In the genomic region with DNA sequence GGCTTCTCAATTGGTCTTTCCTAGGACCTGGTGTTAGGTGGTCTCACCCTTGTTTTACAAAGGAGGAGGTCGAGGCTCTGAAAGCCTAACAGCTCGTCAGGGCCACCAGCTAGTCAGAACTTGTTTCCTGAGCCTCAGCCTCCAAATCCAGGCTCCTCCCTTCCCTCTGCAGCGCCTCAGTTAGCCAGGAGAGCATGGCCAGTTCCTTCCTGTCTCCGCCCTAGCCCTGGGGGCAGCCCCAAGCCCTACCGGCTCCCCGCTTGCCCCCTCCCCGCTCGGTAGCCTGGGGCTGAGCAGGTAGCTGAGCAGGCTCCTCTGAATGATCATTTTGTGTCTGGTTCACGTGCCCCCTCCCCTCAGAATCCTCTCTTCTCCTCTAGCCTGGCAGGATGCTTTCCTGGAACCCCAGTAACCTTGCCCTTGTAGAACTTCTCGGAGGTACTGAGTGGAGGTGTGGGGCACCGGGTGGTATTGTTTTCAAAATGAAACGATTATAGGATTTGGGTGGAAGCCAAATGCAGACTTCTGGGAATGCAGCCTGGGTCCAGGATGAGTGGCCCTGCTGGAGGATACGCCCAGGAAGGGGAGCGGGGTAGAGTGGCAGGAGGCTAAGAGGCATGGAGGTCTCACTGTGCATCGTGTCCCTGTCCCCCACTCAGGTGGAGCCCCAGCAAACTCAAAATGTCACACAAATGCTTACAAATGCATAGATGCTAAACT, we compare ENCODE assay signal across 9 cellular contexts.
A peak's percentile ranks its signal among the peaks of the same experiment; 100 is the strongest.
DNase-seq lines count a peak whose midpoint lies in the region; ATAC-seq and TF ChIP-seq lines count a peak whose summit lies in the region.
"Had no signal": no experiment of that assay in that cellular context is flagged by ENCODE, and none has a peak within 500 bp of the region (broad histone marks: within the 10 kb centered on the region; RNA-seq: fewer than 3 reads in every experiment).

No MANE protein-coding gene starts in this region.

- peaks cover 44% of the 10 kb centered on the region for H3F3A ChIP-seq in GM23248 (ENCODE audit: insufficient read depth)

- WGBS in GM23248 (ENCODE audit: low coverage in 1 of 2, low lambda C conversion rate in 2 of 2, missing lambda C conversion rate in 2 of 2), 2 experiments, result 70 to 72% methylated on average over 14 to 15 of the region's 15 CpGs
- WGBS in right cardiac atrium, result 51% methylated on average over 15 of the region's 15 CpGs
- WGBS in neuronal stem cell (ENCODE audit: extremely low coverage in 2 of 2, insufficient read length in 2 of 2, insufficient replicate concordance in 1 of 2), 2 donors, result no CpG with 5 or more reads among the region's 15 CpGs

- H3K9ac ChIP-seq in GM23248 (no peak overlapping the region), neuronal stem cell (ENCODE audit: low read depth, low read length, poor library complexity) (no peak overlapping the region)

- H3K14ac ChIP-seq in neuronal stem cell (ENCODE audit: low read length), result no peak overlapping the region

- H3K4ac ChIP-seq in neuronal stem cell (ENCODE audit: low read length), result no peak overlapping the region

- no peak for DNase-seq in GM23248
- DNase-seq in RWPE2 (ENCODE audit: low spot score), result no peak
- peak in 2 of 3 donors; percentile 34 to 57 for DNase-seq in right cardiac atrium
- DNase-seq in posterior vena cava (ENCODE audit: low spot score), result no peak
- DNase-seq in neuronal stem cell (ENCODE audit: low spot score), result no peak
- DNase-seq: MM.1S had no signal

- peaks cover 2% of the 10 kb centered on the region; the same call in 1 of the 2 replicates for H3K36me3 ChIP-seq in GM23248 (ENCODE audit: low read depth)
- no peaks in the 10 kb centered on the region for H3K36me3 ChIP-seq in RWPE2 (ENCODE audit: low read depth)
- peaks cover 0 to 23% of the 10 kb centered on the region in 2 donors for H3K36me3 ChIP-seq in neuronal stem cell (replicated peaks in 1 of 2; ENCODE audit: control insufficient read depth in 2 of 2, insufficient read depth in 2 of 2, low read length in 2 of 2)

- H4K91ac ChIP-seq in neuronal stem cell (ENCODE audit: low read depth, low read length, poor library complexity), result no peak overlapping the region

- H3K79me1 ChIP-seq in neuronal stem cell (ENCODE audit: low read depth, low read length), result no peaks in the 10 kb centered on the region

- H2BK12ac ChIP-seq in neuronal stem cell (ENCODE audit: low read length), result no peak overlapping the region

- H3K79me2 ChIP-seq in GM23248 (ENCODE audit: insufficient read depth), result peaks cover 38% of the 10 kb centered on the region; the same call in 1 of the 2 replicates

- no peaks in the 10 kb centered on the region for H4K20me1 ChIP-seq in GM23248 (ENCODE audit: insufficient read depth)

- TF ChIP-seq CTCF in RWPE2 (IDR thresholded peaks at IDR 0.05; ENCODE audit: poor library complexity, severe bottlenecking), result no peak

- no peak overlapping the region for H4K8ac ChIP-seq in neuronal stem cell (ENCODE audit: low read depth, low read length)

- no peak overlapping the region for H2BK15ac ChIP-seq in neuronal stem cell (ENCODE audit: low read length)

- no peak overlapping the region for H2BK120ac ChIP-seq in neuronal stem cell (ENCODE audit: low read depth, low read length)

- peak overlapping the region; percentile 63 for H3K27ac ChIP-seq in GM23248
- H3K27ac ChIP-seq in RWPE2 (ENCODE audit: poor library complexity, severe bottlenecking), result peak overlapping the region; percentile 69
- no peak overlapping the region for H3K27ac ChIP-seq in right cardiac atrium (ENCODE audit: low read length)
- H3K27ac ChIP-seq in skin epidermis, result peak overlapping the region in 18 of 21 experiments; percentile 11 to 77 (median 63)
- no peak overlapping the region for H3K27ac ChIP-seq in neuronal stem cell (replicated peaks; ENCODE audit: low read length)

- H3K4me1 ChIP-seq in GM23248 (ENCODE audit: insufficient read depth) (peaks cover 45% of the 10 kb centered on the region), RWPE2 (ENCODE audit: insufficient read depth, poor library complexity, severe bottlenecking) (peaks cover 50% of the 10 kb centered on the region), right cardiac atrium (ENCODE audit: control insufficient read depth, insufficient read depth, low read length) (peaks cover 29% of the 10 kb centered on the region), neuronal stem cell (ENCODE audit: control insufficient read depth in 2 of 2, insufficient read depth in 1 of 2, low read depth in 1 of 2, low read length in 2 of 2) (peaks cover 50 to 63% of the 10 kb centered on the region in 2 donors)

- H3K4me2 ChIP-seq in GM23248 (ENCODE audit: unreplicated experiment), result no peak overlapping the region
- no peak overlapping the region for H3K4me2 ChIP-seq in neuronal stem cell (ENCODE audit: insufficient read depth, low read length, poor library complexity, severe bottlenecking)

- no peak overlapping the region for H2BK5ac ChIP-seq in neuronal stem cell (ENCODE audit: low read length)

- intact Hi-C loops in right cardiac atrium (cut with DNase I) (no loop called here), posterior vena cava (cut with DNase I) (no loop called here)

- H2AFZ ChIP-seq in GM23248, result no peak overlapping the region
- no peak overlapping the region for H2AFZ ChIP-seq in neuronal stem cell (ENCODE audit: low read length)

- H3K27me3 ChIP-seq in GM23248 (replicated peaks; ENCODE audit: insufficient read depth) (no peaks in the 10 kb centered on the region), RWPE2 (ENCODE audit: insufficient read depth, poor library complexity, severe bottlenecking) (no peaks in the 10 kb centered on the region), right cardiac atrium (ENCODE audit: control insufficient read depth, insufficient read depth) (no peaks in the 10 kb centered on the region), neuronal stem cell (ENCODE audit: control insufficient read depth in 3 of 3, insufficient read depth in 3 of 3, low read depth in 1 of 3, low read length in 3 of 3) (no peaks in the 10 kb centered on the region)

- H2AK5ac ChIP-seq in neuronal stem cell (ENCODE audit: low read depth, low read length), result no peak overlapping the region

- ATAC-seq in RWPE2 (ENCODE audit: low read depth) (peak; percentile 61), right cardiac atrium (peak; percentile 5 to 42), GM18867 (IDR thresholded peaks at IDR 0.05; ENCODE audit: unreplicated experiment) (no peak), GM18505 (IDR thresholded peaks at IDR 0.05; ENCODE audit: unreplicated experiment) (no peak)

- TF ChIP-seq POLR2A in GM18505 (IDR thresholded peaks at IDR 0.05; ENCODE audit: borderline replicate concordance, extremely low read depth, insufficient read depth, insufficient read length), result no peak

- in situ Hi-C loops in GM23248 (cut with MboI), result no loop called here

- H3K9me3 ChIP-seq in GM23248 (ENCODE audit: low read depth) (no peaks in the 10 kb centered on the region), RWPE2 (ENCODE audit: severe bottlenecking) (no peaks in the 10 kb centered on the region), right cardiac atrium (ENCODE audit: control insufficient read depth, low read length) (no peaks in the 10 kb centered on the region), neuronal stem cell (replicated peaks in 1 of 2; ENCODE audit: control insufficient read depth in 2 of 2, insufficient read depth in 1 of 2, low read depth in 1 of 2, low read length in 2 of 2) (no peaks in the 10 kb centered on the region)

- H3K23ac ChIP-seq in neuronal stem cell (ENCODE audit: low read depth, low read length, poor library complexity), result no peak overlapping the region

- no peak overlapping the region for H3K18ac ChIP-seq in neuronal stem cell (ENCODE audit: low read length)

- H3K9me2 ChIP-seq in GM23248 (ENCODE audit: insufficient read depth), result no peaks in the 10 kb centered on the region

- no peak overlapping the region for H3K4me3 ChIP-seq in GM23248
- H3K4me3 ChIP-seq in RWPE2 (ENCODE audit: severe bottlenecking), result no peak overlapping the region
- H3K4me3 ChIP-seq in right cardiac atrium (ENCODE audit: low read length), result no peak overlapping the region
- no peak overlapping the region for H3K4me3 ChIP-seq in skin epidermis
- no peak overlapping the region for H3K4me3 ChIP-seq in neuronal stem cell (ENCODE audit: low read length in 2 of 2)

Comparison
In these comparisons a context has a peak if more than half of its experiments do, and no peak if none do; other contexts are left out.
1. DNase-seq: peak in right cardiac atrium (2 of 3); none in GM23248 (single experiment), RWPE2 (single experiment), posterior vena cava (single experiment) and neuronal stem cell (single experiment).
2. H3K27ac ChIP-seq: peak in GM23248 (single experiment), RWPE2 (single experiment) and skin epidermis (18 of 21); none in right cardiac atrium (single experiment) and neuronal stem cell (single experiment).
3. ATAC-seq: peak in RWPE2 (single experiment) and right cardiac atrium (2 of 2); none in GM18867 (single experiment) and GM18505 (single experiment).